Comparison of ENCODE assay signal across 1 cellular context in the genomic region with DNA sequence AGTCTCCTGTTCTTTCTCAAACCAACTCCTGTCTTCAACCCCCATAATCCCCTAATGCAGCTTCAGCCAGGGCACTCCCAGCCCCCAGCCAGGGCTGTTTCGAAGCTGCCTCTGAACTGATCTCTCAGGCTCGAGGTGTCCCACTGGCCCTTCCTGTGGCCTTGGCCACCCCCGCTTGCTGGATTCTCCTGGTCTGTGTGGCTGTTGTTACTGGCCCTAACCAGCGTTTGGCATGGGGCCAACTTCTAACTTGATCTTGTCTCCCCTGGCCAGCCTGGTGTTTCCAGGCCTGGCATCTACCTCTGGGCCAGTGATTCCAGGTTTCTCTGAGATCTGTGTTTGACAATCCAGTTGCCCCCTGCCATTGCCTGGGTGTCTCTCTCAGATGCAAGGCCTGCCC.
TF ChIP-seq lines count a peak whose summit lies in the region.

No MANE protein-coding gene starts in this region.

TF ChIP-seq in SK-N-SH, 30 proteins besides CTCF, POLR2A, EP300 and RAD21 (continued from another document):
- TF ChIP-seq, protein P1, sequence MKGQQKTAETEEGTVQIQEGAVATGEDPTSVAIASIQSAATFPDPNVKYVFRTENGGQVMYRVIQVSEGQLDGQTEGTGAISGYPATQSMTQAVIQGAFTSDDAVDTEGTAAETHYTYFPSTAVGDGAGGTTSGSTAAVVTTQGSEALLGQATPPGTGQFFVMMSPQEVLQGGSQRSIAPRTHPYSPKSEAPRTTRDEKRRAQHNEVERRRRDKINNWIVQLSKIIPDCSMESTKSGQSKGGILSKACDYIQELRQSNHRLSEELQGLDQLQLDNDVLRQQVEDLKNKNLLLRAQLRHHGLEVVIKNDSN (IDR thresholded peaks at IDR 0.05; ENCODE audit: borderline replicate concordance, low read depth): no peak
- peak; percentile 10; the same call in 1 of the 2 replicates for TF ChIP-seq POLR2AphosphoS5 (IDR thresholded peaks at IDR 0.05; ENCODE audit: low read depth, low read length)
- no peak for TF ChIP-seq NRF1 (IDR thresholded peaks at IDR 0.05; ENCODE audit: low read depth, low read length)
- no peak for TF ChIP-seq RCOR1 (IDR thresholded peaks at IDR 0.05; ENCODE audit: low read length)
